ENCODE assay signal across 31 cellular contexts in genomic region chr3:113169876-113170452, GRCh38. TPM values are rescaled to one million over a fixed set of nuclear protein-coding genes. Genes with fewer than 3 reads are reported as not detected.
DNase-seq lines count a peak whose midpoint lies in the region; ATAC-seq and TF ChIP-seq lines count a peak whose summit lies in the region.
"Had no signal": no experiment of that assay in that cellular context is flagged by ENCODE, and none has a peak within 500 bp of the region (broad histone marks: within the 10 kb centered on the region; RNA-seq: fewer than 3 reads in every experiment).

No MANE protein-coding gene starts in this region.

- H2AFZ ChIP-seq in hepatocyte = no peak overlapping the region

- H3K4me3 Mint-ChIP-seq in CD4-positive, alpha-beta T cell = no peak overlapping the region
- H3K4me3 Mint-ChIP-seq: CD4-positive, CD25-positive, alpha-beta regulatory T cell had no signal

- no peaks in the 10 kb centered on the region for H3K27me3 Mint-ChIP-seq in CD4-positive, alpha-beta T cell

- no peaks in the 10 kb centered on the region for H3K9me3 ChIP-seq in hepatocyte (ENCODE audit: low read depth)
- H3K9me3 ChIP-seq in CD4-positive, alpha-beta T cell (ENCODE audit: control insufficient read depth, low read length) = no peaks in the 10 kb centered on the region
- H3K9me3 ChIP-seq: left lung, psoas muscle, SJCRH30, uterus had no signal

- H3K79me2 ChIP-seq in hepatocyte = no peaks in the 10 kb centered on the region

- H3K4me1 Mint-ChIP-seq in CD4-positive, alpha-beta T cell (ENCODE audit: low read depth) = peaks cover 6% of the 10 kb centered on the region
- H3K4me1 Mint-ChIP-seq: CD4-positive, CD25-positive, alpha-beta regulatory T cell had no signal

- intact Hi-C loops in CD4-positive, alpha-beta T cell (cut with DNase I, micrococcal nuclease) = no loop called here

- H3K27me3 ChIP-seq in brain microvascular endothelial cell (replicated peaks) = no peaks in the 10 kb centered on the region
- H3K27me3 ChIP-seq in hepatocyte = no peaks in the 10 kb centered on the region
- no peaks in the 10 kb centered on the region for H3K27me3 ChIP-seq in CD4-positive, alpha-beta T cell (ENCODE audit: control insufficient read depth, insufficient read depth, low read length)
- H3K27me3 ChIP-seq: cardiac muscle cell, left lung, SJCRH30, uterus had no signal

- ATAC-seq in HG02642 (IDR thresholded peaks at IDR 0.05; ENCODE audit: poor library complexity, unreplicated experiment) (no peak), GM19324 (IDR thresholded peaks at IDR 0.05; ENCODE audit: low FRiP score, unreplicated experiment) (no peak)
- ATAC-seq in CD4-positive, alpha-beta T cell (ENCODE audit: poor library complexity) = no peak
- ATAC-seq: activated naive CD4-positive, alpha-beta T cell treated with anti-CD3 and anti-CD28 coated beads, Interleukin-2, amount 50 U/mL, for 72 hours; left lung; psoas muscle had no signal

- H3K36me3 Mint-ChIP-seq in CD4-positive, alpha-beta T cell (ENCODE audit: low read depth) = no peaks in the 10 kb centered on the region
- H3K36me3 Mint-ChIP-seq: activated naive CD4-positive, alpha-beta T cell treated with anti-CD3 and anti-CD28 coated beads, Interleukin-2, amount 50 U/mL, for 72 hours; CD4-positive, CD25-positive, alpha-beta regulatory T cell had no signal

- no peak overlapping the region for H3K27ac Mint-ChIP-seq in CD4-positive, alpha-beta T cell
- H3K27ac Mint-ChIP-seq: activated naive CD4-positive, alpha-beta T cell treated with anti-CD3 and anti-CD28 coated beads, Interleukin-2, amount 50 U/mL, for 72 hours; CD4-positive, CD25-positive, alpha-beta regulatory T cell had no signal

- no peaks in the 10 kb centered on the region for H3K36me3 ChIP-seq in brain microvascular endothelial cell (replicated peaks)
- no peaks in the 10 kb centered on the region for H3K36me3 ChIP-seq in hepatocyte (replicated peaks; ENCODE audit: insufficient read depth, low read depth)
- H3K36me3 ChIP-seq: cardiac muscle cell, left lung, SJCRH30, uterus, WERI-Rb-1 had no signal

- H3K4me1 ChIP-seq in hepatocyte (ENCODE audit: insufficient read depth) = peaks cover 54% of the 10 kb centered on the region
- H3K4me1 ChIP-seq: left lung had no signal

- H3K4me2 ChIP-seq in hepatocyte = no peak overlapping the region

- H3K9me3 Mint-ChIP-seq in CD4-positive, alpha-beta T cell = no peaks in the 10 kb centered on the region
- H3K9me3 Mint-ChIP-seq: activated naive CD4-positive, alpha-beta T cell treated with anti-CD3 and anti-CD28 coated beads, Interleukin-2, amount 50 U/mL, for 72 hours had no signal

- H3K27ac ChIP-seq in brain microvascular endothelial cell (no peak overlapping the region), hepatocyte (peak overlapping the region; percentile 89)
- no peak overlapping the region for H3K27ac ChIP-seq in CD4-positive, alpha-beta T cell (ENCODE audit: low read depth, low read length)
- H3K27ac ChIP-seq: left lung, psoas muscle, SJCRH30, WERI-Rb-1 had no signal

- POLR2A ChIA-PET in HEK293T (lab: Yijun Ruan, JAX) = no interaction called here
- POLR2A ChIA-PET in CD4-positive, alpha-beta T cell (lab: Charles Lee) = no interaction called here

- H4K20me1 ChIP-seq in hepatocyte (ENCODE audit: insufficient read depth, poor library complexity, severe bottlenecking) = no peaks in the 10 kb centered on the region

- peak; percentile 2 for TF ChIP-seq CTCF in brain microvascular endothelial cell (IDR thresholded peaks at IDR 0.05; ENCODE audit: low read depth, low read length, missing control alignments)
- no peak for TF ChIP-seq CTCF in hepatocyte (IDR thresholded peaks at IDR 0.05; ENCODE audit: poor library complexity)
- TF ChIP-seq CTCF in CD4-positive, alpha-beta T cell (IDR thresholded peaks at IDR 0.05) = no peak

- CTCF ChIA-PET in HEK293T (lab: Yijun Ruan, JAX) = no interaction called here
- CTCF ChIA-PET in CD4-positive, alpha-beta T cell (lab: Charles Lee) = no interaction called here

- in situ Hi-C loops in brain microvascular endothelial cell (cut with HindIII; ENCODE audit: low pct_ligation_motif_present, low sequenced_read_pairs) = no loop called here

- DNase-seq in HEK293T (ENCODE audit: extremely low spot score) (peak; percentile 47), brain microvascular endothelial cell (no peak), hepatocyte (ENCODE audit: low spot score) (no peak), renal cortical epithelial cell (ENCODE audit: low read depth) (peak; percentile 50), cortex of kidney (lab: John Stamatoyannopoulos, UW) (no peak)
- DNase-seq in CD4-positive, alpha-beta T cell = no peak
- DNase-seq: activated CD4-positive, alpha-beta T cell treated with anti-CD3 and anti-CD28 coated beads for 48 hours; activated T-cell treated with anti-CD3 and anti-CD28 coated beads for 4 hours; AML-193; CD4-positive, CD25-positive, alpha-beta regulatory T cell; effector CD8-positive, alpha-beta T cell; glutamatergic neuron; Kasumi-1; left lung; MV-4-11; NCI-H146; NCI-H2107; NCI-H446 treated with DMSO at 0.1 percent for 48 hours; NCI-H82; nucleus accumbens; psoas muscle; SJCRH30; stimulated activated naive CD4-positive, alpha-beta T cell treated with Interleukin-2 at 50 U/mL for 16 hours; T1000; uterus; WERI-Rb-1 had no signal

- H3K4me3 ChIP-seq in brain microvascular endothelial cell (ENCODE audit: low read depth, low read length) = no peak overlapping the region
- H3K4me3 ChIP-seq in hepatocyte = no peak overlapping the region
- H3K4me3 ChIP-seq: cardiac muscle cell, left lung, psoas muscle, SJCRH30, skin epidermis, uterus had no signal

- no peaks in the 10 kb centered on the region for H3K9me2 ChIP-seq in hepatocyte (replicated peaks; ENCODE audit: insufficient read depth)

- 77% methylated on average over 6 of the region's 6 CpGs for WGBS in hepatocyte (ENCODE audit: low lambda C conversion rate, missing lambda C conversion rate)

TF ChIP-seq in HEK293T, 16 proteins besides CTCF, POLR2A, EP300 and RAD21:
- no peak for TF ChIP-seq TARDBP (IDR thresholded peaks at IDR 0.05)
- no peak for TF ChIP-seq PKNOX1 (IDR thresholded peaks at IDR 0.05)
- TF ChIP-seq ELF4 (IDR thresholded peaks at IDR 0.05) = no peak; the same call in 1 of the 2 replicates
- no peak for TF ChIP-seq ZNF384 (IDR thresholded peaks at IDR 0.05)
- no peak for TF ChIP-seq FOXM1 (IDR thresholded peaks at IDR 0.05; ENCODE audit: borderline replicate concordance)
- no peak for TF ChIP-seq SUZ12 (IDR thresholded peaks at IDR 0.05)
- no peak for TF ChIP-seq L3MBTL2 (conservative IDR thresholded peaks at IDR 0.05)

RNA-seq across cellular contexts. Expression of gene BOC, which starts 41.4 kb away (rescaled TPM):
- total RNA-seq in hepatocyte (17.9 and 20.4 TPM in 2 replicates), renal cortical epithelial cell (0.52 and 3.0 TPM in 2 replicates)
- 24.0 and 28.2 TPM in 2 replicates for polyA plus RNA-seq in hepatocyte
- not detected for total RNA-seq in CD4-positive, alpha-beta T cell
- total RNA-seq: CD4-positive, CD25-positive, alpha-beta regulatory T cell had no signal
- polyA plus RNA-seq: CD4-positive, CD25-positive, alpha-beta regulatory T cell had no signal

Comparison
In these comparisons a context has a peak if more than half of its experiments do, and no peak if none do; other contexts are left out.
1. DNase-seq: peak in HEK293T (single experiment) and renal cortical epithelial cell (single experiment); none in brain microvascular endothelial cell (single experiment), hepatocyte (single experiment), cortex of kidney (single experiment) and CD4-positive, alpha-beta T cell (0 of 10).